In genomic region chr3:128153156-128154011, GRCh38 we compare ENCODE assay signal across 1 cellular context.
TF ChIP-seq lines count a peak whose summit lies in the region.

Gene EEFSEC (plus strand): TSS chr3:128153481. CDS start chr3:128153508, 27 bp downstream.

TF ChIP-seq in K562, 482 proteins besides CTCF, POLR2A, EP300 and RAD21 (continued from another document and continues in another):
- peak; percentile 93 for TF ChIP-seq ZBTB40 (IDR thresholded peaks at IDR 0.05)
- TF ChIP-seq ZBTB40 (CRISPR knock-in tag; IDR thresholded peaks at IDR 0.05): no peak
- TF ChIP-seq NONO (IDR thresholded peaks at IDR 0.05; ENCODE audit: low read depth in 2 of 2, low read length in 1 of 2): peak; percentile 24 to 40; a peak in 1 of 4 replicates
- TF ChIP-seq, protein P1, sequence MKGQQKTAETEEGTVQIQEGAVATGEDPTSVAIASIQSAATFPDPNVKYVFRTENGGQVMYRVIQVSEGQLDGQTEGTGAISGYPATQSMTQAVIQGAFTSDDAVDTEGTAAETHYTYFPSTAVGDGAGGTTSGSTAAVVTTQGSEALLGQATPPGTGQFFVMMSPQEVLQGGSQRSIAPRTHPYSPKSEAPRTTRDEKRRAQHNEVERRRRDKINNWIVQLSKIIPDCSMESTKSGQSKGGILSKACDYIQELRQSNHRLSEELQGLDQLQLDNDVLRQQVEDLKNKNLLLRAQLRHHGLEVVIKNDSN (CRISPR knock-in tag; IDR thresholded peaks at IDR 0.05): no peak
- no peak for TF ChIP-seq ZKSCAN1 (IDR thresholded peaks at IDR 0.05; ENCODE audit: low read depth, low read length)
- no peak for TF ChIP-seq HDAC2 (IDR thresholded peaks at IDR 0.05)
- TF ChIP-seq HDAC1 (IDR thresholded peaks at IDR 0.05): peak in 1 of 2 experiments; percentile 75; a peak in 2 of 4 replicates
- TF ChIP-seq, protein P2, sequence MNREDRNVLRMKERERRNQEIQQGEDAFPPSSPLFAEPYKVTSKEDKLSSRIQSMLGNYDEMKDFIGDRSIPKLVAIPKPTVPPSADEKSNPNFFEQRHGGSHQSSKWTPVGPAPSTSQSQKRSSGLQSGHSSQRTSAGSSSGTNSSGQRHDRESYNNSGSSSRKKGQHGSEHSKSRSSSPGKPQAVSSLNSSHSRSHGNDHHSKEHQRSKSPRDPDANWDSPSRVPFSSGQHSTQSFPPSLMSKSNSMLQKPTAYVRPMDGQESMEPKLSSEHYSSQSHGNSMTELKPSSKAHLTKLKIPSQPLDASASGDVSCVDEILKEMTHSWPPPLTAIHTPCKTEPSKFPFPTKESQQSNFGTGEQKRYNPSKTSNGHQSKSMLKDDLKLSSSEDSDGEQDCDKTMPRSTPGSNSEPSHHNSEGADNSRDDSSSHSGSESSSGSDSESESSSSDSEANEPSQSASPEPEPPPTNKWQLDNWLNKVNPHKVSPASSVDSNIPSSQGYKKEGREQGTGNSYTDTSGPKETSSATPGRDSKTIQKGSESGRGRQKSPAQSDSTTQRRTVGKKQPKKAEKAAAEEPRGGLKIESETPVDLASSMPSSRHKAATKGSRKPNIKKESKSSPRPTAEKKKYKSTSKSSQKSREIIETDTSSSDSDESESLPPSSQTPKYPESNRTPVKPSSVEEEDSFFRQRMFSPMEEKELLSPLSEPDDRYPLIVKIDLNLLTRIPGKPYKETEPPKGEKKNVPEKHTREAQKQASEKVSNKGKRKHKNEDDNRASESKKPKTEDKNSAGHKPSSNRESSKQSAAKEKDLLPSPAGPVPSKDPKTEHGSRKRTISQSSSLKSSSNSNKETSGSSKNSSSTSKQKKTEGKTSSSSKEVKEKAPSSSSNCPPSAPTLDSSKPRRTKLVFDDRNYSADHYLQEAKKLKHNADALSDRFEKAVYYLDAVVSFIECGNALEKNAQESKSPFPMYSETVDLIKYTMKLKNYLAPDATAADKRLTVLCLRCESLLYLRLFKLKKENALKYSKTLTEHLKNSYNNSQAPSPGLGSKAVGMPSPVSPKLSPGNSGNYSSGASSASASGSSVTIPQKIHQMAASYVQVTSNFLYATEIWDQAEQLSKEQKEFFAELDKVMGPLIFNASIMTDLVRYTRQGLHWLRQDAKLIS (CRISPR knock-in tag; IDR thresholded peaks at IDR 0.05): 0 out of 2 replicates have a peak, but pooled peaks have one; percentile 27
- peak; percentile 89 for TF ChIP-seq NCOA1 (IDR thresholded peaks at IDR 0.05; ENCODE audit: low read depth)
- TF ChIP-seq ESRRA (IDR thresholded peaks at IDR 0.05; ENCODE audit: borderline replicate concordance, low read depth): peak; percentile 42; the same call in 1 of the 2 replicates
- TF ChIP-seq, protein P3, sequence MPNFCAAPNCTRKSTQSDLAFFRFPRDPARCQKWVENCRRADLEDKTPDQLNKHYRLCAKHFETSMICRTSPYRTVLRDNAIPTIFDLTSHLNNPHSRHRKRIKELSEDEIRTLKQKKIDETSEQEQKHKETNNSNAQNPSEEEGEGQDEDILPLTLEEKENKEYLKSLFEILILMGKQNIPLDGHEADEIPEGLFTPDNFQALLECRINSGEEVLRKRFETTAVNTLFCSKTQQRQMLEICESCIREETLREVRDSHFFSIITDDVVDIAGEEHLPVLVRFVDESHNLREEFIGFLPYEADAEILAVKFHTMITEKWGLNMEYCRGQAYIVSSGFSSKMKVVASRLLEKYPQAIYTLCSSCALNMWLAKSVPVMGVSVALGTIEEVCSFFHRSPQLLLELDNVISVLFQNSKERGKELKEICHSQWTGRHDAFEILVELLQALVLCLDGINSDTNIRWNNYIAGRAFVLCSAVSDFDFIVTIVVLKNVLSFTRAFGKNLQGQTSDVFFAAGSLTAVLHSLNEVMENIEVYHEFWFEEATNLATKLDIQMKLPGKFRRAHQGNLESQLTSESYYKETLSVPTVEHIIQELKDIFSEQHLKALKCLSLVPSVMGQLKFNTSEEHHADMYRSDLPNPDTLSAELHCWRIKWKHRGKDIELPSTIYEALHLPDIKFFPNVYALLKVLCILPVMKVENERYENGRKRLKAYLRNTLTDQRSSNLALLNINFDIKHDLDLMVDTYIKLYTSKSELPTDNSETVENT (CRISPR knock-in tag; IDR thresholded peaks at IDR 0.05): peak; percentile 85; the same call in 1 of the 2 replicates
- TF ChIP-seq MAX (CRISPR knock-in tag; IDR thresholded peaks at IDR 0.05): peak; percentile 70
- TF ChIP-seq CREBBP (IDR thresholded peaks at IDR 0.05; ENCODE audit: low read depth, low read length): no peak
- TF ChIP-seq DMBX1 (CRISPR knock-in tag; IDR thresholded peaks at IDR 0.05; ENCODE audit: borderline replicate concordance): no peak
- TF ChIP-seq PCBP1 (IDR thresholded peaks at IDR 0.05; ENCODE audit: low read depth, low read length, poor library complexity, severe bottlenecking): peak; percentile 38
- no peak for TF ChIP-seq RFX1 (IDR thresholded peaks at IDR 0.05)
- TF ChIP-seq RCOR1 (IDR thresholded peaks at IDR 0.05; ENCODE audit: borderline replicate concordance in 1 of 2, low read depth in 2 of 2, low read length in 2 of 2): no peak
- TF ChIP-seq, protein P4, sequence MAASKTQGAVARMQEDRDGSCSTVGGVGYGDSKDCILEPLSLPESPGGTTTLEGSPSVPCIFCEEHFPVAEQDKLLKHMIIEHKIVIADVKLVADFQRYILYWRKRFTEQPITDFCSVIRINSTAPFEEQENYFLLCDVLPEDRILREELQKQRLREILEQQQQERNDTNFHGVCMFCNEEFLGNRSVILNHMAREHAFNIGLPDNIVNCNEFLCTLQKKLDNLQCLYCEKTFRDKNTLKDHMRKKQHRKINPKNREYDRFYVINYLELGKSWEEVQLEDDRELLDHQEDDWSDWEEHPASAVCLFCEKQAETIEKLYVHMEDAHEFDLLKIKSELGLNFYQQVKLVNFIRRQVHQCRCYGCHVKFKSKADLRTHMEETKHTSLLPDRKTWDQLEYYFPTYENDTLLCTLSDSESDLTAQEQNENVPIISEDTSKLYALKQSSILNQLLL (CRISPR knock-in tag; IDR thresholded peaks at IDR 0.05; ENCODE audit: borderline replicate concordance): no peak
- TF ChIP-seq ZSCAN29 (IDR thresholded peaks at IDR 0.05): no peak
- TF ChIP-seq AFF1 (IDR thresholded peaks at IDR 0.05; ENCODE audit: low read depth in 1 of 2, partially characterized antibody in 2 of 2): peak in 1 of 2 experiments; percentile 28
- TF ChIP-seq TGIF2 (CRISPR knock-in tag; IDR thresholded peaks at IDR 0.05): peak; percentile 37; the same call in 1 of the 2 replicates
- peak; percentile 68; the same call in 1 of the 2 replicates for TF ChIP-seq CHAMP1 (IDR thresholded peaks at IDR 0.05)
- TF ChIP-seq FUS (optimal IDR thresholded peaks at IDR 0.05; ENCODE audit: low read depth, low read length): peak; percentile 47
- 0 out of 2 replicates have a peak, but pooled peaks have one; percentile 23 for TF ChIP-seq HBP1 (CRISPR knock-in tag; IDR thresholded peaks at IDR 0.05)
